In the genomic region with DNA sequence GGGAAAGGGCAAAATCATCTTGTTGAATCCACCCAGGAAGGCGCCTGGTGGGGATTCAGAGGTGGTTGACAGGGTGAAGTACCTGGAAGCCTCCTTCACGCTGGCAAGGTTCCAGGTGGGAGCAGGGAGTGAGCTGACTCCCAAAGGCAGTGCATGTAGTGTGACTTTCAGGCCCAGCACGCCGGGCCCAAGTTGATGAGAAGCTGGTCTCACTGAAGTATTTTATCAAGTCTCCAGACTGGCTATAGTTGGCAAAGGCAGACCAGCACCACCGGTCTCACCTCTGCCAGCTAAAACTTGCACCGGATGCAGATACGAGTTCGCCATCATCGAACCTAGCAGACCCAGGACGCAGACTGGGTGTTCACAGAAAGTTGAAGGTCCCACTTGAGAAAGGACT, we compare ENCODE assay signal across 1 cellular context.
TF ChIP-seq lines count a peak whose summit lies in the region.

No MANE protein-coding gene starts in this region.

TF ChIP-seq in K562, 482 proteins besides CTCF, POLR2A, EP300 and RAD21:
- TF ChIP-seq NFIC (IDR thresholded peaks at IDR 0.05) (peak; percentile 83), SIRT6 (IDR thresholded peaks at IDR 0.05; ENCODE audit: low read depth, low read length) (peak; percentile 11), TEAD4 (IDR thresholded peaks at IDR 0.05; ENCODE audit: low read length) (0 out of 2 replicates have a peak, but pooled peaks have one; percentile 12), TEAD4 (CRISPR knock-in tag; IDR thresholded peaks at IDR 0.05; ENCODE audit: borderline replicate concordance) (no peak), SMAD3 (CRISPR knock-in tag; conservative IDR thresholded peaks at IDR 0.05) (0 out of 2 replicates have a peak, but pooled peaks have one; percentile 16), POLR2G (IDR thresholded peaks at IDR 0.05; ENCODE audit: low read depth, low read length) (peak; percentile 61; the same call in 1 of the 2 replicates), POLR2AphosphoS2 (IDR thresholded peaks at IDR 0.05; ENCODE audit: low read length) (peak; percentile 93), NFIX (CRISPR knock-in tag; IDR thresholded peaks at IDR 0.05; ENCODE audit: low read depth) (0 out of 2 replicates have a peak, but pooled peaks have one; percentile 8), ZBED1 (IDR thresholded peaks at IDR 0.05) (0 out of 2 replicates have a peak, but pooled peaks have one; percentile 57), RFX5 (IDR thresholded peaks at IDR 0.05; ENCODE audit: low read depth, low read length) (no peak), RBFOX2 (IDR thresholded peaks at IDR 0.05; ENCODE audit: low read depth, low read length) (peak; percentile 24; the same call in 1 of the 2 replicates)
- TF ChIP-seq, protein P1, sequence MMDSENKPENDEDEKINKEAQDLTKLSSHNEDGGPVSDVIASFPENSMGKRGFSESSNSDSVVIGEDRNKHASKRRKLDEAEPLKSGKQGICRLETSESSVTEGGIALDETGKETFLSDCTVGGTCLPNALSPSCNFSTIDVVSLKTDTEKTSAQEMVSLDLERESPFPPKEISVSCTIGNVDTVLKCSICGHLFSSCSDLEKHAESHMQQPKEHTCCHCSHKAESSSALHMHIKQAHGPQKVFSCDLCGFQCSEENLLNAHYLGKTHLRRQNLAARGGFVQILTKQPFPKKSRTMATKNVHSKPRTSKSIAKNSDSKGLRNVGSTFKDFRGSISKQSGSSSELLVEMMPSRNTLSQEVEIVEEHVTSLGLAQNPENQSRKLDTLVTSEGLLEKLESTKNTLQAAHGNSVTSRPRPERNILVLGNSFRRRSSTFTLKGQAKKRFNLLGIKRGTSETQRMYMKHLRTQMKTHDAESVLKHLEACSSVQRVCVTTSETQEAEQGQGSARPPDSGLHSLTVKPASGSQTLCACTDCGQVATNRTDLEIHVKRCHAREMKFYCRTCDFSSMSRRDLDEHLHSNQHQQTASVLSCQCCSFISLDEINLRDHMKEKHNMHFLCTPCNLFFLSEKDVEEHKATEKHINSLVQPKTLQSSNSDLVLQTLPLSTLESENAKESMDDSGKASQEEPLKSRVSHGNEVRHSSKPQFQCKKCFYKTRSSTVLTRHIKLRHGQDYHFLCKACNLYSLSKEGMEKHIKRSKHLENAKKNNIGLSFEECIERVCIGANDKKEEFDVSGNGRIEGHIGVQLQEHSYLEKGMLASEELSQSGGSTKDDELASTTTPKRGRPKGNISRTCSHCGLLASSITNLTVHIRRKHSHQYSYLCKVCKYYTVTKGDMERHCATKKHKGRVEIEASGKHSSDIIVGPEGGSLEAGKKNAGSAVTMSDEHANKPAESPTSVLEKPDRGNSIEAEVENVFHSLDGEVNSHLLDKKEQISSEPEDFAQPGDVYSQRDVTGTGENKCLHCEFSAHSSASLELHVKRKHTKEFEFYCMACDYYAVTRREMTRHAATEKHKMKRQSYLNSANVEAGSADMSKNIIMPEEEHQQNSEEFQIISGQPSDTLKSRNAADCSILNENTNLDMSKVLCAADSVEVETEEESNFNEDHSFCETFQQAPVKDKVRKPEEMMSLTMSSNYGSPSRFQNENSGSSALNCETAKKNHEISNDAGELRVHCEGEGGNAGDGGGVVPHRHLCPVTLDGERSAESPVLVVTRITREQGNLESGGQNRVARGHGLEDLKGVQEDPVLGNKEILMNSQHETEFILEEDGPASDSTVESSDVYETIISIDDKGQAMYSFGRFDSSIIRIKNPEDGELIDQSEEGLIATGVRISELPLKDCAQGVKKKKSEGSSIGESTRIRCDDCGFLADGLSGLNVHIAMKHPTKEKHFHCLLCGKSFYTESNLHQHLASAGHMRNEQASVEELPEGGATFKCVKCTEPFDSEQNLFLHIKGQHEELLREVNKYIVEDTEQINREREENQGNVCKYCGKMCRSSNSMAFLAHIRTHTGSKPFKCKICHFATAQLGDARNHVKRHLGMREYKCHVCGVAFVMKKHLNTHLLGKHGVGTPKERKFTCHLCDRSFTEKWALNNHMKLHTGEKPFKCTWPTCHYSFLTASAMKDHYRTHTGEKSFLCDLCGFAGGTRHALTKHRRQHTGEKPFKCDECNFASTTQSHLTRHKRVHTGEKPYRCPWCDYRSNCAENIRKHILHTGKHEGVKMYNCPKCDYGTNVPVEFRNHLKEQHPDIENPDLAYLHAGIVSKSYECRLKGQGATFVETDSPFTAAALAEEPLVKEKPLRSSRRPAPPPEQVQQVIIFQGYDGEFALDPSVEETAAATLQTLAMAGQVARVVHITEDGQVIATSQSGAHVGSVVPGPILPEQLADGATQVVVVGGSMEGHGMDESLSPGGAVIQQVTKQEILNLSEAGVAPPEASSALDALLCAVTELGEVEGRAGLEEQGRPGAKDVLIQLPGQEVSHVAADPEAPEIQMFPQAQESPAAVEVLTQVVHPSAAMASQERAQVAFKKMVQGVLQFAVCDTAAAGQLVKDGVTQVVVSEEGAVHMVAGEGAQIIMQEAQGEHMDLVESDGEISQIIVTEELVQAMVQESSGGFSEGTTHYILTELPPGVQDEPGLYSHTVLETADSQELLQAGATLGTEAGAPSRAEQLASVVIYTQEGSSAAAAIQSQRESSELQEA (IDR thresholded peaks at IDR 0.05; ENCODE audit: low read depth), result no peak
